Comparison of ENCODE assay signal across 8 cellular contexts in genomic region chr12:119178544-119179334, GRCh38. TPM values are rescaled to one million over a fixed set of nuclear protein-coding genes. Genes with fewer than 3 reads are reported as not detected.
DNase-seq lines count a peak whose midpoint lies in the region; TF ChIP-seq lines count a peak whose summit lies in the region.

HSPB8 (plus strand) TSS chr12:119178931; CDS start chr12:119179313, 382 bp downstream.

- H4K20me1 ChIP-seq in SK-N-SH (ENCODE audit: insufficient read depth) = no peaks in the 10 kb centered on the region

- 8% methylated on average over 20 of the region's 33 CpGs for WGBS in SK-N-SH (ENCODE audit: low lambda C conversion rate)

- H3K79me2 ChIP-seq in SK-N-SH (ENCODE audit: insufficient read depth) = no peaks in the 10 kb centered on the region

- no peaks in the 10 kb centered on the region for H3K27me3 ChIP-seq in SK-N-SH (ENCODE audit: insufficient read depth)

- POLR2A ChIA-PET in SK-N-SH (lab: Yijun Ruan, JAX) = interaction anchor here (1.0 kb wide), 1 partner anchor 16 kb away, joined by 5 read pairs; no protein-coding TSS in a partner anchor

- peaks cover 0 to 10% of the 10 kb centered on the region in 2 experiments; a peak in 1 of 4 replicates for H3K4me1 ChIP-seq in SK-N-SH (ENCODE audit: control insufficient read depth in 1 of 2, insufficient read depth in 2 of 2, low read depth in 1 of 2, low read length in 1 of 2)

- peak within 1 kb of the TSS in 1 of 2 experiments; percentile 22; a peak in 1 of 4 replicates for H3K27ac ChIP-seq in SK-N-SH (ENCODE audit: low read depth in 2 of 2, low read length in 1 of 2)

- H2AFZ ChIP-seq in SK-N-SH (ENCODE audit: low read depth) = no peak within 1 kb of the TSS

- no peaks in the 10 kb centered on the region for H3F3A ChIP-seq in SK-N-SH (replicated peaks; ENCODE audit: insufficient read depth)

- no peak for TF ChIP-seq RAD21 in SK-N-SH (IDR thresholded peaks at IDR 0.05; ENCODE audit: low read length)

- H3K9ac ChIP-seq in SK-N-SH = peak within 1 kb of the TSS; percentile 21; the same call in 1 of the 2 replicates

- H3K9me2 ChIP-seq in SK-N-SH = no peaks in the 10 kb centered on the region

- no peaks in the 10 kb centered on the region for H3K9me3 ChIP-seq in SK-N-SH

- no peaks in the 10 kb centered on the region for H3K36me3 ChIP-seq in SK-N-SH (replicated peaks in 1 of 2; ENCODE audit: control insufficient read depth in 1 of 2, insufficient read depth in 2 of 2, low read length in 1 of 2)

- peak within 1 kb of the TSS; percentile 59 for H3K4me2 ChIP-seq in SK-N-SH

- DNase-seq in GOT3 (lab: John Stamatoyannopoulos, UW) (peak; percentile 88), SK-N-SH (peak; percentile 83), globus pallidus (ENCODE audit: low spot score) (peak; percentile 72), nucleus accumbens (lab: John Stamatoyannopoulos, UW) (peak in 51 of 56 donors; percentile 6 to 86 (median 48)), LoVo (ENCODE audit: low spot score) (no peak)
- no peak for DNase-seq in activated CD4-positive, alpha-beta T cell treated with anti-CD3 and anti-CD28 coated beads, Interleukin-2, amount 50 U/mL, for 48 hours
- no peak for DNase-seq in activated CD8-positive, alpha-beta memory T cell treated with anti-CD3 and anti-CD28 coated beads for 24 hours
- DNase-seq in stimulated activated CD4-positive, alpha-beta T cell treated with anti-CD3 and anti-CD28 coated beads, Interleukin-1b, Interleukin-23, amount 100 ng/mL, for 48 hours = no peak

- CTCF ChIA-PET in SK-N-SH (lab: Yijun Ruan, JAX) = interaction anchor here (0.6 to 1.1 kb wide), 5 partner anchors 57 to 234 kb away, joined by 3 read pairs; no protein-coding TSS in a partner anchor

- no peak for TF ChIP-seq CTCF in SK-N-SH (IDR thresholded peaks at IDR 0.05)

- peak within 1 kb of the TSS; percentile 32 for H3K4me3 ChIP-seq in SK-N-SH (ENCODE audit: low read depth in 2 of 2, low read length in 1 of 2)

- TF ChIP-seq EP300 in SK-N-SH (IDR thresholded peaks at IDR 0.05; ENCODE audit: borderline replicate concordance in 1 of 2, low read depth in 1 of 2, low read length in 1 of 2) = no peak

TF ChIP-seq in SK-N-SH, 30 proteins besides CTCF, POLR2A, EP300 and RAD21:
- TF ChIP-seq ELF1 (IDR thresholded peaks at IDR 0.05) (no peak), ZBTB33 (IDR thresholded peaks at IDR 0.05; ENCODE audit: borderline replicate concordance, low read depth) (no peak), MEF2A (IDR thresholded peaks at IDR 0.05; ENCODE audit: borderline replicate concordance, low read depth) (no peak), FOXJ3 (CRISPR knock-in tag; IDR thresholded peaks at IDR 0.05) (no peak), MAX (IDR thresholded peaks at IDR 0.05; ENCODE audit: low read depth) (no peak), TEAD4 (IDR thresholded peaks at IDR 0.05; ENCODE audit: borderline replicate concordance, insufficient read depth) (no peak), USF2 (IDR thresholded peaks at IDR 0.05; ENCODE audit: borderline replicate concordance, low read depth, low read length) (no peak), REST (IDR thresholded peaks at IDR 0.05; ENCODE audit: low read depth, low read length) (no peak), SIN3A (IDR thresholded peaks at IDR 0.05; ENCODE audit: borderline replicate concordance, low read depth, low read length) (no peak), JUND (IDR thresholded peaks at IDR 0.05) (no peak), GATA2 (CRISPR knock-in tag; IDR thresholded peaks at IDR 0.05) (no peak), IRF3 (IDR thresholded peaks at IDR 0.05; ENCODE audit: low read depth, low read length) (no peak), TAF1 (IDR thresholded peaks at IDR 0.05; ENCODE audit: borderline replicate concordance, low read depth, low read length) (no peak), FOXM1 (IDR thresholded peaks at IDR 0.05; ENCODE audit: low read depth) (no peak), RCOR1 (IDR thresholded peaks at IDR 0.05; ENCODE audit: low read length) (no peak), PBX3 (IDR thresholded peaks at IDR 0.05) (no peak), NRF1 (IDR thresholded peaks at IDR 0.05; ENCODE audit: low read depth, low read length) (no peak), EZH2phosphoT487 (IDR thresholded peaks at IDR 0.05; ENCODE audit: borderline replicate concordance, low read depth) (no peak), YY1 (IDR thresholded peaks at IDR 0.05; ENCODE audit: low read depth) (no peak), CHD2 (IDR thresholded peaks at IDR 0.05; ENCODE audit: low read length, partially characterized antibody) (no peak)
TF ChIP-seq in SK-N-SH: peak in this region for 0.

RNA-seq across cellular contexts. Expression of gene HSPB8, which starts in this region (rescaled TPM):
- polyA plus RNA-seq in SK-N-SH (2012; rRNA removed) = 1.2 and 1.6 TPM in 2 replicates
- 0.84 and 1.2 TPM in 2 replicates for polyA plus RNA-seq in SK-N-SH (2012; cell fraction: cytosol; rRNA removed)
- 1.2 and 1.7 TPM in 2 replicates for polyA plus RNA-seq in SK-N-SH (2012; cell fraction: nucleus; rRNA removed)

Comparison
In these comparisons a context has a peak if more than half of its experiments do, and no peak if none do; other contexts are left out.
1. DNase-seq: peak in GOT3 (single experiment), SK-N-SH (single experiment), globus pallidus (single experiment) and nucleus accumbens (51 of 56); none in activated CD4-positive, alpha-beta T cell treated with anti-CD3 and anti-CD28 coated beads, Interleukin-2, amount 50 U/mL, for 48 hours (0 of 2), LoVo (single experiment), activated CD8-positive, alpha-beta memory T cell treated with anti-CD3 and anti-CD28 coated beads for 24 hours (single experiment) and stimulated activated CD4-positive, alpha-beta T cell treated with anti-CD3 and anti-CD28 coated beads, Interleukin-1b, Interleukin-23, amount 100 ng/mL, for 48 hours (single experiment).